32 cellular contexts compared by ENCODE assay signal in the genomic region with DNA sequence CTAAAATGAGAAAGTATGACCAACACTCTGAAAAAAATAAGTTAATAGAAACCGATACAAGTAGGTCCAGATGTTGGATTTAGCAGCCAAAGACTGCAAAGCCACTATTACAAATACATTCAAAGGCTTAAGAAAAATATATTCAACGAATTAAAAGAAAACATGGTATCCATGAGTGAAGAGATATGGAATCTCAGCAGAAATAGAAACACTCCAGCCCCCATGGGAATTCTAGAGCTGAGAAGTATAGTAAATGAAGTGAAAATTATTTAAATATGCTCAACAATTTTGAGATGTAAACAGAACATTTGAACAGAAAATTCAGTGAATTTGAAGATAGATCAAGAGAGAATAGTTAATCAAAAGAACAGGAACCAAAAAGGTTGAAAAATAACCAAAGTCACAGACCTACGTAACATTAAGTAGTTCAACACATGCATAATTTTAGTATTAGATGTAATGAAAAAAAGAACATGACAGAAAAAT.
"Had no signal": no experiment of that assay in that cellular context is flagged by ENCODE, and none has a peak within 500 bp of the region (broad histone marks: within the 10 kb centered on the region; RNA-seq: fewer than 3 reads in every experiment).

No MANE protein-coding gene starts in this region.

- H3K4me1 ChIP-seq: parathyroid adenoma, psoas muscle, right lobe of liver, sigmoid colon, spleen, suprapubic skin, testis, tibial artery, transverse colon, upper lobe of right lung, uterus had no signal

- H3K27ac Mint-ChIP-seq: naive B cell; natural killer cell treated with Interleukin-12 subunit alpha and Interleukin-12 subunit beta and Interleukin-15 and Interleukin-18, amount 100 ng/mL, for 72 hours; nephron progenitor cell; progenitor cell of endocrine pancreas; stimulated activated memory B cell treated with anti-CD40 and anti-IgM and Interleukin-4, amounts not matched to agents 10 μg/mL and 1 μg/mL and 100 μg/mL, for 72 hours; stimulated activated naive CD8-positive, alpha-beta T cell treated with anti-CD3 and anti-CD28 coated beads, Interleukin-15, amount 100 ng/mL, for 72 hours; type B pancreatic cell had no signal

- H3K4me3 Mint-ChIP-seq: naive B cell; natural killer cell treated with Interleukin-12 subunit alpha and Interleukin-12 subunit beta and Interleukin-15 and Interleukin-18, amount 100 ng/mL, for 72 hours; nephron progenitor cell; neural crest cell; stimulated activated memory B cell treated with anti-CD40 and anti-IgM and Interleukin-4, amounts not matched to agents 10 μg/mL and 1 μg/mL and 100 μg/mL, for 72 hours; stimulated activated naive CD8-positive, alpha-beta T cell treated with anti-CD3 and anti-CD28 coated beads, Interleukin-15, amount 100 ng/mL, for 72 hours; type B pancreatic cell had no signal

- H3K4me3 ChIP-seq: psoas muscle, right lobe of liver, sigmoid colon, smooth muscle cell, spleen, suprapubic skin, testis, tibial artery, transverse colon, upper lobe of right lung, uterus had no signal

- H3K36me3 ChIP-seq: neutrophil, right lobe of liver, sigmoid colon, spleen, suprapubic skin, tibial artery, transverse colon, upper lobe of right lung, uterus had no signal

- H2AFZ ChIP-seq: parathyroid adenoma had no signal

- H3K4me1 Mint-ChIP-seq: naive B cell; nephron progenitor cell; neural crest cell; stimulated activated memory B cell treated with anti-CD40 and anti-IgM and Interleukin-4, amounts not matched to agents 10 μg/mL and 1 μg/mL and 100 μg/mL, for 72 hours; stimulated activated naive CD8-positive, alpha-beta T cell treated with anti-CD3 and anti-CD28 coated beads, Interleukin-15, amount 100 ng/mL, for 72 hours had no signal

- H3K9me3 Mint-ChIP-seq: natural killer cell treated with Interleukin-12 subunit alpha and Interleukin-12 subunit beta and Interleukin-15 and Interleukin-18, amount 100 ng/mL, for 72 hours; neural crest cell; stimulated activated memory B cell treated with anti-CD40 and anti-IgM and Interleukin-4, amounts not matched to agents 10 μg/mL and 1 μg/mL and 100 μg/mL, for 72 hours; stimulated activated naive CD8-positive, alpha-beta T cell treated with anti-CD3 and anti-CD28 coated beads, Interleukin-15, amount 100 ng/mL, for 72 hours had no signal

- H3K79me2 ChIP-seq: parathyroid adenoma had no signal

- H3K9ac ChIP-seq: parathyroid adenoma had no signal

- H3K27ac ChIP-seq: neutrophil, parathyroid adenoma, psoas muscle, right lobe of liver, sigmoid colon, spleen, suprapubic skin, testis, tibial artery, transverse colon, upper lobe of right lung, uterus had no signal

- DNase-seq: naive B cell; nephron progenitor cell; nucleus accumbens; posterior cingulate gyrus; psoas muscle; right cardiac atrium; right lobe of liver; sigmoid colon; spleen; stimulated activated CD4-positive, alpha-beta T cell treated with anti-CD3 and anti-CD28 coated beads, Interleukin-12 subunit alpha, Interleukin-12 subunit beta, amount 100 ng/mL, for 4 hours; stimulated activated CD4-positive, alpha-beta T cell treated with anti-CD3 and anti-CD28 coated beads, Interleukin-1b, Interleukin-23, amount 100 ng/mL, for 48 hours; stimulated activated CD4-positive, alpha-beta T cell treated with anti-CD3 and anti-CD28 coated beads, Interleukin-4, amount 100 ng/mL, for 1 hour; stimulated activated CD4-positive, alpha-beta T cell treated with anti-CD3 and anti-CD28 coated beads, Interleukin-4, amount 100 ng/mL, for 4 hours; stimulated activated CD8-positive, alpha-beta memory T cell treated with anti-CD3 and anti-CD28 coated beads, Interleukin-4, amount 100 ng/mL, for 48 hours; stimulated activated naive CD4-positive, alpha-beta T cell; stimulated activated naive CD8-positive, alpha-beta T cell treated with anti-CD3 and anti-CD28 coated beads, Interleukin-15, amount 100 ng/mL, for 72 hours; stimulated activated naive CD8-positive, alpha-beta T cell treated with anti-CD3 and anti-CD28 coated beads, Interleukin-15, Interleukin-2, amounts not matched to agents 100 U/mL and 50 U/mL, for 24 hours; substantia nigra; testis; tibial artery; transverse colon; upper lobe of right lung; uterus had no signal

- ATAC-seq: natural killer cell treated with Interleukin-12 subunit alpha and Interleukin-12 subunit beta and Interleukin-15 and Interleukin-18, amount 100 ng/mL, for 72 hours; psoas muscle; right cardiac atrium; right lobe of liver; stimulated activated memory B cell treated with anti-CD40 and anti-IgM and Interleukin-4, amounts not matched to agents 10 μg/mL and 1 μg/mL and 100 μg/mL, for 72 hours; stimulated activated naive CD8-positive, alpha-beta T cell treated with anti-CD3 and anti-CD28 coated beads, Interleukin-15, amount 100 ng/mL, for 72 hours; stimulated activated naive CD8-positive, alpha-beta T cell treated with anti-CD3 and anti-CD28 coated beads, Interleukin-15, Interleukin-2, amounts not matched to agents 100 U/mL and 50 U/mL, for 24 hours; upper lobe of right lung had no signal

- H3K27me3 Mint-ChIP-seq: type B pancreatic cell had no signal

- H3K9me3 ChIP-seq: neutrophil, psoas muscle, right lobe of liver, sigmoid colon, spleen, suprapubic skin, testis, tibial artery, transverse colon, upper lobe of right lung, uterus had no signal

- H3K36me3 Mint-ChIP-seq: naive B cell; stimulated activated memory B cell treated with anti-CD40 and anti-IgM and Interleukin-4, amounts not matched to agents 10 μg/mL and 1 μg/mL and 100 μg/mL, for 72 hours; type B pancreatic cell had no signal

- H3K27me3 ChIP-seq: neutrophil, right lobe of liver, sigmoid colon, spleen, suprapubic skin, testis, tibial artery, uterus had no signal

- H3K4me2 ChIP-seq: smooth muscle cell had no signal
